ENCODE assay signal across 26 cellular contexts in the genomic region with DNA sequence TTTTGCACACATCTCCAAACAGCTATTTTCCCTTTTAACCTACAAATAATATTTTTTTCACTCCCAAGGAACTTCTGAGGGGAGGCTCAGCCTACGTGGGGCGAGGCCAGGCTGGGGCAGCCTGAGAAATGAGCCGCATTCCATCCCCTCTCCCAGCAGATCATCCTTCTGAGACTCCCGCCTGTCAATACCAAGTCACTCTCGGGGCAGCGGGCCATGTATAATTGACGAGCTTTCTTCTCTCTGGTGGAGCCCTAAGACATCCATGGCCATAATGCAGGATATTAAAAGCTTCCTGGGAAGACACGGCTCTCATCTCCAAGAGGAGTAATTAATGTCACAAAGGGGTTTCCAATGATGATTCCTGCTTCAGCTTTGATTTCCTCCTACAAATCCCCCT.
"Had no signal": no experiment of that assay in that cellular context is flagged by ENCODE, and none has a peak within 500 bp of the region (broad histone marks: within the 10 kb centered on the region; RNA-seq: fewer than 3 reads in every experiment).

No MANE protein-coding gene starts in this region.

- H3K9ac ChIP-seq: parathyroid adenoma had no signal

- H3K27me3 Mint-ChIP-seq: memory B cell; naive B cell; stimulated activated naive B cell treated with anti-CD40 and anti-IgM and Interleukin-4, amounts not matched to agents 10 μg/mL and 1 μg/mL and 100 μg/mL, for 72 hours had no signal

- H3K4me3 ChIP-seq: colonic mucosa, esophagus muscularis mucosa, lung, mucosa of descending colon, sigmoid colon, stomach, thyroid gland, vagina had no signal

- H3K9me3 Mint-ChIP-seq: central memory CD8-positive, alpha-beta T cell; dendritic cell treated with granulocyte-macrophage colony-stimulating factor and Interleukin-4, amounts not matched to agents 40 ng/mL and 50 ng/mL, for 4 days; immature natural killer cell; memory B cell; naive B cell; natural killer cell treated with Interleukin-12 subunit alpha and Interleukin-12 subunit beta and Interleukin-15 and Interleukin-18, amount 100 ng/mL, for 72 hours; stimulated activated naive B cell treated with anti-CD40 and anti-IgM and Interleukin-4, amounts not matched to agents 10 μg/mL and 1 μg/mL and 100 μg/mL, for 72 hours had no signal

- H3K79me2 ChIP-seq: parathyroid adenoma had no signal

- H3K4me1 Mint-ChIP-seq: central memory CD8-positive, alpha-beta T cell; immature natural killer cell had no signal

- H3K4me3 Mint-ChIP-seq: central memory CD8-positive, alpha-beta T cell; dendritic cell treated with granulocyte-macrophage colony-stimulating factor and Interleukin-4, amounts not matched to agents 40 ng/mL and 50 ng/mL, for 4 days; immature natural killer cell; memory B cell; natural killer cell treated with Interleukin-12 subunit alpha and Interleukin-12 subunit beta and Interleukin-15 and Interleukin-18, amount 100 ng/mL, for 72 hours; stimulated activated naive B cell treated with anti-CD40 and anti-IgM and Interleukin-4, amounts not matched to agents 10 μg/mL and 1 μg/mL and 100 μg/mL, for 72 hours had no signal

- H3K27ac Mint-ChIP-seq: dendritic cell treated with granulocyte-macrophage colony-stimulating factor and Interleukin-4, amounts not matched to agents 40 ng/mL and 50 ng/mL, for 4 days; immature natural killer cell; memory B cell; naive B cell; natural killer cell treated with Interleukin-12 subunit alpha and Interleukin-12 subunit beta and Interleukin-15 and Interleukin-18, amount 100 ng/mL, for 72 hours; progenitor cell of endocrine pancreas had no signal

- H2AFZ ChIP-seq: parathyroid adenoma had no signal

- ATAC-seq: left lobe of liver; mucosa of descending colon; natural killer cell treated with Interleukin-12 subunit alpha and Interleukin-12 subunit beta and Interleukin-15 and Interleukin-18, amount 100 ng/mL, for 72 hours; right cardiac atrium; stimulated activated naive B cell treated with anti-CD40 and anti-IgM and Interleukin-4, amounts not matched to agents 10 μg/mL and 1 μg/mL and 100 μg/mL, for 72 hours had no signal

- H3K9me3 ChIP-seq: colonic mucosa, esophagus muscularis mucosa, mucosa of descending colon, sigmoid colon, stomach, thyroid gland, vagina had no signal

- DNase-seq: colonic mucosa; effector CD8-positive, alpha-beta T cell; foreskin melanocyte; hypothalamus; immature natural killer cell; islet precursor cell; mucosa of descending colon; naive B cell; right cardiac atrium; sigmoid colon; stimulated activated CD4-positive, alpha-beta T cell treated with anti-CD3 and anti-CD28 coated beads, Interleukin-2, amount 100 ng/mL, for 24 hours; stimulated activated CD4-positive, alpha-beta T cell treated with anti-CD3 and anti-CD28 coated beads, Interleukin-4, amount 100 ng/mL, for 4 hours; stimulated activated naive B cell treated with anti-CD40 and anti-IgM and Interleukin-4, amounts not matched to agents 10 μg/mL and 1 μg/mL and 100 μg/mL, for 72 hours; stomach; thyroid gland; trophoblast cell had no signal

- H3K27me3 ChIP-seq: colonic mucosa, esophagus muscularis mucosa, sigmoid colon, thyroid gland, vagina had no signal

- H3K4me1 ChIP-seq: colonic mucosa, esophagus muscularis mucosa, parathyroid adenoma, sigmoid colon, stomach, thyroid gland, vagina had no signal

- H3K36me3 Mint-ChIP-seq: immature natural killer cell; memory B cell; naive B cell; natural killer cell treated with Interleukin-12 subunit alpha and Interleukin-12 subunit beta and Interleukin-15 and Interleukin-18, amount 100 ng/mL, for 72 hours; stimulated activated naive B cell treated with anti-CD40 and anti-IgM and Interleukin-4, amounts not matched to agents 10 μg/mL and 1 μg/mL and 100 μg/mL, for 72 hours had no signal

- H3K27ac ChIP-seq: colonic mucosa, esophagus muscularis mucosa, parathyroid adenoma, sigmoid colon, stomach, thyroid gland, vagina had no signal

- H3K36me3 ChIP-seq: colonic mucosa, esophagus muscularis mucosa, sigmoid colon, stomach, thyroid gland, vagina had no signal
